In the genomic region with DNA sequence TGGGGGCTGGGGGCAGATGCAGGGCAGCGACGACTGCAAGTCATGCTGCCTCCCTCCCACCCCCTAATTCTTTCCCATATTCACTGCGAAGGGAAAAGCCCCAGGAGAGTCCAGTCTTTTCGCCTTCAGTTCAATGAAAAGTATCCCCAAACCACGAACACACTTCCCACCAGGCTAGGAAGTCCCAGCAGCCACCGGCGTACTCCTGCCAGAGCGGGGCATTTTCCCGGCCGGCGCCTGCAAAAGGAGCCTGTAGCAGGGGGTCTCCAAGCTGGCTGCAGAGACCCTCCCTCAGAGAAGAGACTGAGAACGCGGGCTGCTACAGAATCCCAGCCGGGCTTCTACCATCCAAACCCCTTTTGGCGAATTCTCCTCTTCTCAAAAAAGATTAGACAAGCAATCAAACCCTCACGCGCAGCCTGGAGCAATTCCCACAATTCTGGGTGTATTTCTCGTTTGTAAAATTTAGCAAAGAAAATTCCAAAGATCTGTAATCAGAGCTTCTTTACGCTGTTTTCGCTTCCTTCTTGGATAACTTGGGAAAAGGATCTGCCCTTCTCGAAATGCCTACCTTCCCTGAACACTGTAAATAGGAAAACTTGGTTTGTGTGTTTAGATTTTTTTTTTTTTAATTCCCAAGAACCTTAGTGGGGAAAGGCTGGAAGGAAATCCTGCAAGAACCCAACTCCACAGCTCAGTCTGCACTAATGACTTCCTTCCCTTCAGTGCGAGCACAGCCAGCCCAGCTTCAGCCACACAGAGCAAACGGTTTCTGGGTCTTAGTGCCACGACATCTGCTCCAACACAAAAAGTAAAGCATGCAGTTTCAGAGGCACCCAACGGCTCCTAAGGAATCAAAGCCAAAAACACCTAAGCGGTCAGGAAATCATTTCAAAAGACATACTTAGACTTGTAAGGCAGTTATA, we compare ENCODE assay signal across 8 cellular contexts.
DNase-seq lines count a peak whose midpoint lies in the region; ATAC-seq and TF ChIP-seq lines count a peak whose summit lies in the region.

No MANE protein-coding gene starts in this region.

- H3K36me3 ChIP-seq in adipocyte (ENCODE audit: control insufficient read depth, insufficient read depth, low read length, severe bottlenecking), result no peaks in the 10 kb centered on the region

- TF ChIP-seq CTCF in nephron progenitor cell (IDR thresholded peaks at IDR 0.05), result no peak

- H3K9ac ChIP-seq in adipocyte (ENCODE audit: low read length), result peak overlapping the region; percentile 93

- no peaks in the 10 kb centered on the region for H3K9me3 Mint-ChIP-seq in nephron progenitor cell

- no peaks in the 10 kb centered on the region for H3K9me3 ChIP-seq in adipocyte (ENCODE audit: control insufficient read depth, low read length)

- H3K4me3 ChIP-seq in adipocyte (ENCODE audit: low read length), result peak overlapping the region; percentile 85

- H3K27me3 ChIP-seq in adipocyte (replicated peaks; ENCODE audit: control insufficient read depth, insufficient read depth, low read length), result no peaks in the 10 kb centered on the region

- ATAC-seq in GM19395 (IDR thresholded peaks at IDR 0.05; ENCODE audit: unreplicated experiment) (no peak), HG03460 (IDR thresholded peaks at IDR 0.05; ENCODE audit: unreplicated experiment) (no peak)

- peak overlapping the region; percentile 88 for H3K27ac Mint-ChIP-seq in nephron progenitor cell

- peak; percentile 68 for DNase-seq in EL
- DNase-seq in NCI-H69 (lab: John Stamatoyannopoulos, UW), result peak; percentile 94
- peak; percentile 83 for DNase-seq in adipocyte (ENCODE audit: low read depth)
- peak; percentile 50 to 93 (median 77) for DNase-seq in head of caudate nucleus
- peak; percentile 45 for DNase-seq in nephron progenitor cell
- DNase-seq in H4 (ENCODE audit: low spot score), result no peak

- H3K36me3 Mint-ChIP-seq in nephron progenitor cell (ENCODE audit: low read depth), result no peaks in the 10 kb centered on the region

- H3K27me3 Mint-ChIP-seq in nephron progenitor cell (ENCODE audit: low read depth, poor library complexity), result no peaks in the 10 kb centered on the region

- intact Hi-C loops in head of caudate nucleus (cut with DNase I), result loop anchor here (10.0 kb wide), 1 partner anchor 388 kb away; no protein-coding TSS in a partner anchor

- peaks cover 29% of the 10 kb centered on the region for H3K4me1 ChIP-seq in adipocyte (ENCODE audit: control insufficient read depth, insufficient read depth, low read length)

- H3K4me3 Mint-ChIP-seq in nephron progenitor cell, result peak overlapping the region; percentile 93

- peaks cover 52% of the 10 kb centered on the region for H3K4me1 Mint-ChIP-seq in nephron progenitor cell
